ENCODE assay signal across 30 cellular contexts in genomic region chr5:36505021-36505420, GRCh38.
"Had no signal": no experiment of that assay in that cellular context is flagged by ENCODE, and none has a peak within 500 bp of the region (broad histone marks: within the 10 kb centered on the region; RNA-seq: fewer than 3 reads in every experiment).

No MANE protein-coding gene starts in this region.

- DNase-seq: activated CD4-positive, alpha-beta memory T cell treated with anti-CD3 and anti-CD28 coated beads, Interleukin-2, amount 10 ng/mL, durations not matched to agents 7 days and 5 days; activated CD4-positive, alpha-beta T cell treated with anti-CD3 and anti-CD28 coated beads for 1 hour; activated CD4-positive, alpha-beta T cell treated with anti-CD3 and anti-CD28 coated beads, Interleukin-2, amount 10 ng/mL, durations not matched to agents 7 days and 5 days; activated CD8-positive, alpha-beta memory T cell treated with anti-CD3 and anti-CD28 coated beads, Interleukin-2, amount 50 U/mL, for 48 hours; activated gamma-delta T cell treated with Interleukin-2 at 50 U/mL for 16 hours; activated naive CD8-positive, alpha-beta T cell treated with anti-CD3 and anti-CD28 coated beads, Interleukin-2, amount 50 U/mL, for 24 hours; activated T-cell treated with anti-CD3 and anti-CD28 coated beads, Interleukin-2, amount 50 U/mL, for 24 hours; amygdala; cerebellar nuclear complex; colonic mucosa; dorsolateral prefrontal cortex; effector memory CD8-positive, alpha-beta T cell; heart left ventricle; hypothalamus; immature natural killer cell; lower lobe of right lung; naive B cell; nephron progenitor cell; stimulated activated CD4-positive, alpha-beta T cell treated with anti-CD3 and anti-CD28 coated beads, Interleukin-12 subunit alpha, Interleukin-12 subunit beta, amount 100 ng/mL, for 4 hours; stimulated activated CD4-positive, alpha-beta T cell treated with anti-CD3 and anti-CD28 coated beads, Interleukin-4, amount 100 ng/mL, for 1 hour; stimulated activated naive CD8-positive, alpha-beta T cell treated with anti-CD3 and anti-CD28 coated beads, Interleukin-15, Interleukin-2, amounts not matched to agents 100 U/mL and 50 U/mL, for 24 hours; T-helper 17 cell; T1000; uterus had no signal

- H3K36me3 ChIP-seq: cardiac muscle cell, colonic mucosa, heart left ventricle, lower lobe of right lung, neutrophil, thoracic aorta, uterus had no signal

- H3K4me1 ChIP-seq: colonic mucosa, lower lobe of right lung, uterus had no signal

- H3K27me3 ChIP-seq: cardiac muscle cell, colonic mucosa, dorsolateral prefrontal cortex, heart left ventricle, neutrophil, uterus had no signal

- H3K4me3 ChIP-seq: cardiac muscle cell, colonic mucosa, dorsolateral prefrontal cortex, heart left ventricle, lower lobe of right lung, skin epidermis, thoracic aorta, uterus had no signal

- H3K9me3 ChIP-seq: colonic mucosa, lower lobe of right lung, neutrophil, thoracic aorta, uterus had no signal

- ATAC-seq: activated naive CD8-positive, alpha-beta T cell treated with anti-CD3 and anti-CD28 coated beads, Interleukin-2, amount 50 U/mL, for 24 hours; effector memory CD8-positive, alpha-beta T cell; heart left ventricle; left lobe of liver; lower lobe of right lung; sciatic nerve; stimulated activated naive CD8-positive, alpha-beta T cell treated with anti-CD3 and anti-CD28 coated beads, Interleukin-15, Interleukin-2, amounts not matched to agents 100 U/mL and 50 U/mL, for 24 hours; T-helper 17 cell had no signal

- H3K27ac ChIP-seq: cardiac muscle cell, colonic mucosa, dorsolateral prefrontal cortex, heart left ventricle, lower lobe of right lung, neutrophil, skin epidermis, thoracic aorta, uterus had no signal
